1 cellular context compared by ENCODE assay signal in genomic region chr12:110168732-110169455, GRCh38.
TF ChIP-seq lines count a peak whose summit lies in the region.

No MANE protein-coding gene starts in this region.

TF ChIP-seq in WTC11, 78 proteins besides CTCF, POLR2A, EP300 and RAD21 (continued from another document):
- TF ChIP-seq HMGXB4 (CRISPR knock-in tag; IDR thresholded peaks at IDR 0.05) = no peak
